Comparison of ENCODE assay signal across 1 cellular context in genomic region chr9:136754626-136755284, GRCh38.
TF ChIP-seq lines count a peak whose summit lies in the region.

No MANE protein-coding gene starts in this region.

TF ChIP-seq in H1, 55 proteins besides CTCF, POLR2A, EP300 and RAD21:
- TF ChIP-seq ASH2L (IDR thresholded peaks at IDR 0.05; ENCODE audit: low read length) (no peak), CBX5 (IDR thresholded peaks at IDR 0.05; ENCODE audit: low read depth, low read length) (no peak), SP2 (IDR thresholded peaks at IDR 0.05; ENCODE audit: low read length) (no peak), TAF1 (IDR thresholded peaks at IDR 0.05; ENCODE audit: low read depth, low read length) (no peak), BACH1 (IDR thresholded peaks at IDR 0.05; ENCODE audit: low read length) (no peak), EZH2 (IDR thresholded peaks at IDR 0.05; ENCODE audit: low read depth, low read length, severe bottlenecking) (no peak), GTF2F1 (IDR thresholded peaks at IDR 0.05; ENCODE audit: borderline replicate concordance, low read depth, low read length) (no peak), RXRA (IDR thresholded peaks at IDR 0.05; ENCODE audit: insufficient read depth, low read depth, low read length) (no peak), CHD2 (IDR thresholded peaks at IDR 0.05; ENCODE audit: low read length) (no peak), PHF8 (conservative IDR thresholded peaks at IDR 0.05; ENCODE audit: low read depth, low read length) (no peak), BRCA1 (IDR thresholded peaks at IDR 0.05; ENCODE audit: low read depth, low read length) (no peak)
TF ChIP-seq in H1: peak in this region for 0.
